Comparison of ENCODE assay signal across 9 cellular contexts in genomic region chr16:2734844-2735243, GRCh38. TPM values are rescaled to one million over a fixed set of nuclear protein-coding genes. Genes with fewer than 3 reads are reported as not detected.
"Had no signal": no experiment of that assay in that cellular context is flagged by ENCODE, and none has a peak within 500 bp of the region (broad histone marks: within the 10 kb centered on the region; RNA-seq: fewer than 3 reads in every experiment).

No MANE protein-coding gene starts in this region.

- H3K4me1 ChIP-seq: HAP-1 had no signal

- H3K4me3 ChIP-seq: GM23338, HAP-1 had no signal

- DNase-seq: HFFc6, KBM-7 had no signal

- H3K4me3 Mint-ChIP-seq: GM23338, HFFc6 had no signal

- FAIRE-seq: H1, H54, HepG2 had no signal

- H3K27ac Mint-ChIP-seq: GM23338, HFFc6 had no signal

- H3K27ac ChIP-seq: KMS-11 had no signal

- H3K9me3 ChIP-seq: HAP-1 had no signal

- ATAC-seq: GM23338, HepG2 had no signal

- H3K9ac ChIP-seq: KMS-11 had no signal

- H2AFZ ChIP-seq: GM23338 had no signal

- H3K9me3 Mint-ChIP-seq: GM23338, HFFc6 had no signal

- H3K4me2 ChIP-seq: GM23338, KMS-11 had no signal

- H3K36me3 ChIP-seq: HAP-1 had no signal

RNA-seq across cellular contexts. Expression of gene PRSS27, which starts 14.8 kb away (rescaled TPM):
- total RNA-seq: HT1080 had no signal

RNA-seq across cellular contexts. Expression of gene PRSS33, which starts 52.5 kb away (rescaled TPM):
- total RNA-seq: H1, HepG2, HFFc6, HT1080 had no signal
- polyA plus RNA-seq: HepG2 had no signal
